In genomic region chr19:54164369-54165068, GRCh38 we compare ENCODE assay signal across 9 cellular contexts. TPM values are rescaled to one million over a fixed set of nuclear protein-coding genes. Genes with fewer than 3 reads are reported as not detected.
DNase-seq lines count a peak whose midpoint lies in the region; ATAC-seq and TF ChIP-seq lines count a peak whose summit lies in the region.
"Had no signal": no experiment of that assay in that cellular context is flagged by ENCODE, and none has a peak within 500 bp of the region (broad histone marks: within the 10 kb centered on the region; RNA-seq: fewer than 3 reads in every experiment).

No MANE protein-coding gene starts in this region.

- H2AFZ ChIP-seq in PC-3 (ENCODE audit: low read length), result peak overlapping the region; percentile 62

- H3K79me2 ChIP-seq in PC-3 (ENCODE audit: low read length), result peaks cover 10% of the 10 kb centered on the region; the same call in 1 of the 2 replicates

- H3K27me3 ChIP-seq in PC-3 (ENCODE audit: low read length), result no peaks in the 10 kb centered on the region

- DNase-seq in COLO668 (lab: John Stamatoyannopoulos, UW; ENCODE audit: unreplicated experiment), result peak; percentile 45
- peak; percentile 94 for DNase-seq in PC-3
- peak; percentile 88 to 95 for DNase-seq in left colon
- DNase-seq in stimulated activated naive CD4-positive, alpha-beta T cell (lab: John Stamatoyannopoulos, UW), result peak in 4 of 6 experiments; percentile 14 to 40 (median 21)
- DNase-seq in kidney glomerular epithelial cell (lab: John Stamatoyannopoulos, UW), result no peak
- DNase-seq in NCI-H524 (lab: John Stamatoyannopoulos, UW), result no peak

- H3K27ac Mint-ChIP-seq in activated naive CD4-positive, alpha-beta T cell treated with anti-CD3 and anti-CD28 coated beads, Interleukin-2, amount 50 U/mL, for 24 hours, result no peak overlapping the region

- H3F3A ChIP-seq in PC-3 (ENCODE audit: low read length, unreplicated experiment), result no peaks in the 10 kb centered on the region

- no peak overlapping the region for H3K27ac ChIP-seq in PC-3 (ENCODE audit: low read length)
- H3K27ac ChIP-seq: ascending aorta had no signal

- H3K4me1 ChIP-seq in PC-3 (ENCODE audit: insufficient read depth, low read length), result peaks cover 27% of the 10 kb centered on the region

- H3K27me3 Mint-ChIP-seq in activated naive CD4-positive, alpha-beta T cell treated with anti-CD3 and anti-CD28 coated beads, Interleukin-2, amount 50 U/mL, for 24 hours, result no peaks in the 10 kb centered on the region

- no peaks in the 10 kb centered on the region for H3K36me3 Mint-ChIP-seq in activated naive CD4-positive, alpha-beta T cell treated with anti-CD3 and anti-CD28 coated beads, Interleukin-2, amount 50 U/mL, for 24 hours

- ATAC-seq in PC-3 (peak; percentile 49), left colon (peak; percentile 60), GM19324 (IDR thresholded peaks at IDR 0.05; ENCODE audit: low FRiP score, unreplicated experiment) (no peak)

- no peaks in the 10 kb centered on the region for H3K9me3 Mint-ChIP-seq in activated naive CD4-positive, alpha-beta T cell treated with anti-CD3 and anti-CD28 coated beads, Interleukin-2, amount 50 U/mL, for 24 hours

- H4K20me1 ChIP-seq in PC-3 (ENCODE audit: low read length), result no peaks in the 10 kb centered on the region

- CTCF ChIA-PET in PC-3 (lab: Charles Lee), result no interaction called here

- no peaks in the 10 kb centered on the region for H3K9me2 ChIP-seq in PC-3 (replicated peaks; ENCODE audit: low read length)

- H3K4me2 ChIP-seq in PC-3 (ENCODE audit: low read length), result peak overlapping the region; percentile 82

- H3K9me3 ChIP-seq in PC-3 (ENCODE audit: low read length), result no peaks in the 10 kb centered on the region
- H3K9me3 ChIP-seq: ascending aorta had no signal

- TF ChIP-seq CTCF in PC-3 (conservative IDR thresholded peaks at IDR 0.05; ENCODE audit: low read depth, low read length), result no peak

- POLR2A ChIA-PET in PC-3 (lab: Charles Lee; ENCODE audit: unreplicated experiment), result interaction anchor here (0.6 kb wide), 1 partner anchor 35 kb away, joined by 11 read pairs; no protein-coding TSS in a partner anchor

- H3K4me3 ChIP-seq in PC-3 (ENCODE audit: low read length), result peak overlapping the region; percentile 61
- H3K4me3 ChIP-seq: ascending aorta had no signal

- H3K4me3 Mint-ChIP-seq in activated naive CD4-positive, alpha-beta T cell treated with anti-CD3 and anti-CD28 coated beads, Interleukin-2, amount 50 U/mL, for 24 hours, result peak overlapping the region; percentile 62

- peaks cover 38% of the 10 kb centered on the region for H3K4me1 Mint-ChIP-seq in activated naive CD4-positive, alpha-beta T cell treated with anti-CD3 and anti-CD28 coated beads, Interleukin-2, amount 50 U/mL, for 24 hours

- BruUV-seq in PC-3 (replicated peaks; lab: Mats Ljungman, UMichigan), result no TSS peak

- H3K9ac ChIP-seq in PC-3 (ENCODE audit: low read length), result no peak overlapping the region

- no peaks in the 10 kb centered on the region for H3K36me3 ChIP-seq in PC-3 (ENCODE audit: low read depth, low read length)
- H3K36me3 ChIP-seq: ascending aorta had no signal

- intact Hi-C loops in PC-3 (cut with micrococcal nuclease), result loop anchor here (5.0 kb wide), 1 partner anchor 38 kb away; the partner anchor contains the start of gene RPS9
- intact Hi-C loops in left colon (cut with DNase I, micrococcal nuclease), result loop anchor here in 1 of 2 donors (5.0 kb wide), 1 partner anchor 68 kb away; no protein-coding TSS in a partner anchor

RNA-seq across cellular contexts. Expression of gene LENG1, which starts 5.0 kb away (rescaled TPM):
- total RNA-seq in PC-3 (2014; rRNA removed) (13.6 and 18.8 TPM in 2 replicates), left colon (1 to 10 TPM; 5.3 to 7.3 TPM)

RNA-seq across cellular contexts. Expression of gene TMC4, which starts 8.4 kb away (rescaled TPM):
- total RNA-seq in PC-3 (2014; rRNA removed) (11.2 and 13.4 TPM in 2 replicates), left colon (100 to 1,000 TPM; 209 to 217 TPM)

RNA-seq across cellular contexts. Expression of gene MBOAT7, which starts 24.9 kb away (rescaled TPM):
- total RNA-seq in PC-3 (2014; rRNA removed), result 231 and 261 TPM in 2 replicates
- total RNA-seq in left colon, result 100 to 1,000 TPM; 144 to 152 TPM

RNA-seq across cellular contexts. Expression of gene TSEN34, which starts 26.6 kb away (rescaled TPM):
- total RNA-seq in PC-3 (2014; rRNA removed), result 122 and 173 TPM in 2 replicates
- 10 to 100 TPM; 38.9 to 41.6 TPM for total RNA-seq in left colon

RNA-seq across cellular contexts. Expression of gene CNOT3, which starts 27.0 kb away (rescaled TPM):
- total RNA-seq in PC-3 (2014; rRNA removed) (41.1 and 60.2 TPM in 2 replicates), left colon (10 to 100 TPM; 32.9 to 42.2 TPM)

Comparison
In these comparisons a context has a peak if more than half of its experiments do, and no peak if none do; other contexts are left out.
1. DNase-seq: peak in COLO668 (single experiment), PC-3 (single experiment), left colon (2 of 2) and stimulated activated naive CD4-positive, alpha-beta T cell (4 of 6); none in kidney glomerular epithelial cell (single experiment) and NCI-H524 (0 of 2).
2. RNA of gene TMC4, which starts 8.4 kb away (total RNA-seq): 209 to 217 TPM in left colon; 11.2 to 13.4 TPM in PC-3; every median in the first group is over 10 times any median in the second.